In the genomic region with DNA sequence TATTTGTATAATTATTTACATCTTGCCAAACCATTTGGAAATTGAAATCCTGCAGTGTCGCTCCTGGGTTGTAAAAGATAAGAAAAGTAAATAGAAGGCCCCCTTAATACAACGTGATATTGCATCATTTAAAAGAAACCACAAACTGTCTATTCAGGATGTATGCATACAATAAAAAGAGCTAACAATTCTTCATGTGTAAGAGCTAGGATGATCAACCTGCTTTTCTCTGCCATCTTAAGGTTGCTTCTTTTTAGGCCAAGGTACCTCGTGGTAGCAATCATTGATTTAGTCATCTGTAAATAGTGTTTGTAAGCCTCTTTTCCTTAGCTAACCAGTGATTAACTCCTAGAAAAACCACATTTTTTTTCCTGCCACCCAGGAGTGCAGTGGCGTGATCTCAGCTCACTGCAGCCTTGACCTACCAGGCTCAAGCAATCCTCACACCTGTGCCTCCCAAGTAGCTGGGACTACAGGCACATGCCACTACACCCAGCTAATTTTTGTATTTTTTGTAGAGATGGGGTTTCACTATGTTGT, we compare ENCODE assay signal across 1 cellular context.
TF ChIP-seq lines count a peak whose summit lies in the region.

No MANE protein-coding gene starts in this region.

TF ChIP-seq in WTC11, 78 proteins besides CTCF, POLR2A, EP300 and RAD21 (continued from another document):
- TF ChIP-seq, protein P1, sequence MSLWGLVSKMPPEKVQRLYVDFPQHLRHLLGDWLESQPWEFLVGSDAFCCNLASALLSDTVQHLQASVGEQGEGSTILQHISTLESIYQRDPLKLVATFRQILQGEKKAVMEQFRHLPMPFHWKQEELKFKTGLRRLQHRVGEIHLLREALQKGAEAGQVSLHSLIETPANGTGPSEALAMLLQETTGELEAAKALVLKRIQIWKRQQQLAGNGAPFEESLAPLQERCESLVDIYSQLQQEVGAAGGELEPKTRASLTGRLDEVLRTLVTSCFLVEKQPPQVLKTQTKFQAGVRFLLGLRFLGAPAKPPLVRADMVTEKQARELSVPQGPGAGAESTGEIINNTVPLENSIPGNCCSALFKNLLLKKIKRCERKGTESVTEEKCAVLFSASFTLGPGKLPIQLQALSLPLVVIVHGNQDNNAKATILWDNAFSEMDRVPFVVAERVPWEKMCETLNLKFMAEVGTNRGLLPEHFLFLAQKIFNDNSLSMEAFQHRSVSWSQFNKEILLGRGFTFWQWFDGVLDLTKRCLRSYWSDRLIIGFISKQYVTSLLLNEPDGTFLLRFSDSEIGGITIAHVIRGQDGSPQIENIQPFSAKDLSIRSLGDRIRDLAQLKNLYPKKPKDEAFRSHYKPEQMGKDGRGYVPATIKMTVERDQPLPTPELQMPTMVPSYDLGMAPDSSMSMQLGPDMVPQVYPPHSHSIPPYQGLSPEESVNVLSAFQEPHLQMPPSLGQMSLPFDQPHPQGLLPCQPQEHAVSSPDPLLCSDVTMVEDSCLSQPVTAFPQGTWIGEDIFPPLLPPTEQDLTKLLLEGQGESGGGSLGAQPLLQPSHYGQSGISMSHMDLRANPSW (CRISPR knock-in tag; conservative IDR thresholded peaks at IDR 0.05; ENCODE audit: low read depth) = no peak
- TF ChIP-seq NFE2L1 (CRISPR knock-in tag; IDR thresholded peaks at IDR 0.05) = no peak
- TF ChIP-seq RELA (CRISPR knock-in tag; IDR thresholded peaks at IDR 0.05; ENCODE audit: borderline replicate concordance) = no peak
- TF ChIP-seq MYBL2 (CRISPR knock-in tag; IDR thresholded peaks at IDR 0.05) = no peak
- no peak for TF ChIP-seq KAT7 (CRISPR knock-in tag; IDR thresholded peaks at IDR 0.05; ENCODE audit: borderline replicate concordance)
- no peak for TF ChIP-seq NR1H2 (CRISPR knock-in tag; IDR thresholded peaks at IDR 0.05)
- TF ChIP-seq, protein P2, sequence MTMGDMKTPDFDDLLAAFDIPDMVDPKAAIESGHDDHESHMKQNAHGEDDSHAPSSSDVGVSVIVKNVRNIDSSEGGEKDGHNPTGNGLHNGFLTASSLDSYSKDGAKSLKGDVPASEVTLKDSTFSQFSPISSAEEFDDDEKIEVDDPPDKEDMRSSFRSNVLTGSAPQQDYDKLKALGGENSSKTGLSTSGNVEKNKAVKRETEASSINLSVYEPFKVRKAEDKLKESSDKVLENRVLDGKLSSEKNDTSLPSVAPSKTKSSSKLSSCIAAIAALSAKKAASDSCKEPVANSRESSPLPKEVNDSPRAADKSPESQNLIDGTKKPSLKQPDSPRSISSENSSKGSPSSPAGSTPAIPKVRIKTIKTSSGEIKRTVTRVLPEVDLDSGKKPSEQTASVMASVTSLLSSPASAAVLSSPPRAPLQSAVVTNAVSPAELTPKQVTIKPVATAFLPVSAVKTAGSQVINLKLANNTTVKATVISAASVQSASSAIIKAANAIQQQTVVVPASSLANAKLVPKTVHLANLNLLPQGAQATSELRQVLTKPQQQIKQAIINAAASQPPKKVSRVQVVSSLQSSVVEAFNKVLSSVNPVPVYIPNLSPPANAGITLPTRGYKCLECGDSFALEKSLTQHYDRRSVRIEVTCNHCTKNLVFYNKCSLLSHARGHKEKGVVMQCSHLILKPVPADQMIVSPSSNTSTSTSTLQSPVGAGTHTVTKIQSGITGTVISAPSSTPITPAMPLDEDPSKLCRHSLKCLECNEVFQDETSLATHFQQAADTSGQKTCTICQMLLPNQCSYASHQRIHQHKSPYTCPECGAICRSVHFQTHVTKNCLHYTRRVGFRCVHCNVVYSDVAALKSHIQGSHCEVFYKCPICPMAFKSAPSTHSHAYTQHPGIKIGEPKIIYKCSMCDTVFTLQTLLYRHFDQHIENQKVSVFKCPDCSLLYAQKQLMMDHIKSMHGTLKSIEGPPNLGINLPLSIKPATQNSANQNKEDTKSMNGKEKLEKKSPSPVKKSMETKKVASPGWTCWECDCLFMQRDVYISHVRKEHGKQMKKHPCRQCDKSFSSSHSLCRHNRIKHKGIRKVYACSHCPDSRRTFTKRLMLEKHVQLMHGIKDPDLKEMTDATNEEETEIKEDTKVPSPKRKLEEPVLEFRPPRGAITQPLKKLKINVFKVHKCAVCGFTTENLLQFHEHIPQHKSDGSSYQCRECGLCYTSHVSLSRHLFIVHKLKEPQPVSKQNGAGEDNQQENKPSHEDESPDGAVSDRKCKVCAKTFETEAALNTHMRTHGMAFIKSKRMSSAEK (CRISPR knock-in tag; IDR thresholded peaks at IDR 0.05; ENCODE audit: borderline replicate concordance) = no peak
- no peak for TF ChIP-seq ZBTB21 (CRISPR knock-in tag; IDR thresholded peaks at IDR 0.05; ENCODE audit: borderline replicate concordance)
- TF ChIP-seq NFATC4 (CRISPR knock-in tag; IDR thresholded peaks at IDR 0.05) = no peak
- TF ChIP-seq IRF2 (CRISPR knock-in tag; IDR thresholded peaks at IDR 0.05; ENCODE audit: borderline replicate concordance, low read depth) = no peak
